25 cellular contexts compared by ENCODE assay signal in genomic region chr2:18454692-18455255, GRCh38.
DNase-seq lines count a peak whose midpoint lies in the region; TF ChIP-seq lines count a peak whose summit lies in the region.
"Had no signal": no experiment of that assay in that cellular context is flagged by ENCODE, and none has a peak within 500 bp of the region (broad histone marks: within the 10 kb centered on the region; RNA-seq: fewer than 3 reads in every experiment).

No MANE protein-coding gene starts in this region.

- H3K27me3 ChIP-seq in left ventricle myocardium inferior (ENCODE audit: low read depth) (peaks cover 6% of the 10 kb centered on the region), skeletal muscle satellite cell (ENCODE audit: control insufficient read depth, insufficient read depth, low read length) (no peaks in the 10 kb centered on the region)
- H3K27me3 ChIP-seq in CD8-positive, alpha-beta memory T cell (ENCODE audit: insufficient read depth, low read length, poor library complexity, severe bottlenecking): no peaks in the 10 kb centered on the region
- H3K27me3 ChIP-seq: upper lobe of left lung had no signal

- H3K27ac ChIP-seq in coronary artery (peak overlapping the region; percentile 70 to 90), left ventricle myocardium inferior (replicated peaks) (peak overlapping the region; percentile 58)
- no peak overlapping the region for H3K27ac ChIP-seq in CD8-positive, alpha-beta memory T cell (ENCODE audit: low read depth, low read length)
- H3K27ac ChIP-seq: A549, HL-60 had no signal

- POLR2A ChIA-PET in CD8-positive, alpha-beta memory T cell (lab: Charles Lee): no interaction called here

- H3K36me3 Mint-ChIP-seq in CD8-positive, alpha-beta memory T cell: no peaks in the 10 kb centered on the region
- H3K36me3 Mint-ChIP-seq: activated naive CD4-positive, alpha-beta T cell treated with anti-CD3 and anti-CD28 coated beads, Interleukin-2, amount 10 ng/mL, durations not matched to agents 7 days and 5 days; naive B cell; T-cell had no signal

- DNase-seq in AG20443 (ENCODE audit: low spot score) (peak; percentile 43), coronary artery (ENCODE audit: low spot score) (peak; percentile 83), left ventricle myocardium inferior (no peak), cortex of kidney (lab: John Stamatoyannopoulos, UW) (no peak), NCI-H2227 treated with DMSO at 0.1 percent for 48 hours (lab: John Stamatoyannopoulos, UW) (no peak)
- no peak for DNase-seq in activated effector memory CD4-positive, alpha-beta T cell treated with anti-CD3 and anti-CD28 coated beads, Interleukin-2, amount 50 U/mL, for 16 hours
- no peak for DNase-seq in CD8-positive, alpha-beta memory T cell
- DNase-seq: activated CD4-positive, alpha-beta T cell treated with anti-CD3 and anti-CD28 coated beads for 1 hour; activated CD8-positive, alpha-beta memory T cell treated with anti-CD3 and anti-CD28 coated beads for 24 hours; activated naive CD4-positive, alpha-beta T cell treated with anti-CD3 and anti-CD28 coated beads, Interleukin-2, amount 10 ng/mL, durations not matched to agents 7 days and 5 days; activated T-cell treated with anti-CD3 and anti-CD28 coated beads, Interleukin-2, amount 50 U/mL, for 48 hours; C1 segment of cervical spinal cord; naive B cell; NCI-H1436; NCI-H2171 treated with DMSO at 0.1 percent for 48 hours; NCI-H69; occipital lobe; SHP77; stimulated activated CD4-positive, alpha-beta T cell treated with anti-CD3 and anti-CD28 coated beads, Interleukin-2, amount 100 ng/mL, for 24 hours; stimulated activated naive CD4-positive, alpha-beta T cell treated with Interleukin-2 at 50 U/mL for 16 hours; T-cell; upper lobe of left lung had no signal

- H3K27ac Mint-ChIP-seq in CD8-positive, alpha-beta memory T cell: no peak overlapping the region
- H3K27ac Mint-ChIP-seq: activated naive CD4-positive, alpha-beta T cell treated with anti-CD3 and anti-CD28 coated beads, Interleukin-2, amount 10 ng/mL, durations not matched to agents 7 days and 5 days; naive B cell; T-cell had no signal

- CTCF ChIA-PET in CD8-positive, alpha-beta memory T cell (lab: Charles Lee): no interaction called here

- H3K4me1 Mint-ChIP-seq in CD8-positive, alpha-beta memory T cell: no peaks in the 10 kb centered on the region
- H3K4me1 Mint-ChIP-seq: activated naive CD4-positive, alpha-beta T cell treated with anti-CD3 and anti-CD28 coated beads, Interleukin-2, amount 10 ng/mL, durations not matched to agents 7 days and 5 days; naive B cell; T-cell had no signal

- no peak overlapping the region for H3K9ac ChIP-seq in skeletal muscle satellite cell (ENCODE audit: low read depth, low read length)

- H3K9me3 ChIP-seq in left ventricle myocardium inferior (replicated peaks) (peaks cover 9% of the 10 kb centered on the region), skeletal muscle satellite cell (replicated peaks; ENCODE audit: low read length) (no peaks in the 10 kb centered on the region)
- H3K9me3 ChIP-seq in CD8-positive, alpha-beta memory T cell (ENCODE audit: low read length): no peaks in the 10 kb centered on the region
- H3K9me3 ChIP-seq: A549 had no signal

- peaks cover 10% of the 10 kb centered on the region for H3K4me1 ChIP-seq in left ventricle myocardium inferior
- H3K4me1 ChIP-seq in skeletal muscle satellite cell (ENCODE audit: control insufficient read depth, insufficient read depth, low read length): peaks cover 21% of the 10 kb centered on the region
- no peaks in the 10 kb centered on the region for H3K4me1 ChIP-seq in CD8-positive, alpha-beta memory T cell (ENCODE audit: insufficient read depth, low read length)
- H3K4me1 ChIP-seq: A549, upper lobe of left lung had no signal

- peaks cover 3 to 18% of the 10 kb centered on the region in 2 donors for H3K27me3 Mint-ChIP-seq in CD8-positive, alpha-beta memory T cell

- H3K36me3 ChIP-seq in left ventricle myocardium inferior (no peaks in the 10 kb centered on the region), skeletal muscle satellite cell (ENCODE audit: insufficient read depth, low read length) (no peaks in the 10 kb centered on the region)
- H3K36me3 ChIP-seq in CD8-positive, alpha-beta memory T cell (ENCODE audit: insufficient read depth, low read length): no peaks in the 10 kb centered on the region
- H3K36me3 ChIP-seq: upper lobe of left lung had no signal

- peaks cover 0 to 7% (median 0%) of the 10 kb centered on the region in 5 donors for H3K9me3 Mint-ChIP-seq in CD8-positive, alpha-beta memory T cell
- H3K9me3 Mint-ChIP-seq: activated naive CD4-positive, alpha-beta T cell treated with anti-CD3 and anti-CD28 coated beads, Interleukin-2, amount 10 ng/mL, durations not matched to agents 7 days and 5 days had no signal

- peak overlapping the region; percentile 53 for H3K4me2 ChIP-seq in skeletal muscle satellite cell (ENCODE audit: low read length)
- H3K4me2 ChIP-seq: A549 had no signal

- intact Hi-C loops in left ventricle myocardium inferior (cut with micrococcal nuclease): no loop called here

- H3K4me3 ChIP-seq in coronary artery (peak overlapping the region; percentile 37), left ventricle myocardium inferior (no peak overlapping the region), skeletal muscle satellite cell (ENCODE audit: low read length) (no peak overlapping the region)
- H3K4me3 ChIP-seq in CD8-positive, alpha-beta memory T cell (ENCODE audit: low read length): no peak overlapping the region
- H3K4me3 ChIP-seq: A549, upper lobe of left lung had no signal

- TF ChIP-seq CTCF in coronary artery (IDR thresholded peaks at IDR 0.05) (no peak), left ventricle myocardium inferior (IDR thresholded peaks at IDR 0.05; ENCODE audit: borderline replicate concordance) (no peak)

- no peak overlapping the region for H3K4me3 Mint-ChIP-seq in CD8-positive, alpha-beta memory T cell
- H3K4me3 Mint-ChIP-seq: activated naive CD4-positive, alpha-beta T cell treated with anti-CD3 and anti-CD28 coated beads, Interleukin-2, amount 10 ng/mL, durations not matched to agents 7 days and 5 days; naive B cell; T-cell had no signal

Comparison
In these comparisons a context has a peak if more than half of its experiments do, and no peak if none do; other contexts are left out.
1. DNase-seq: peak in AG20443 (single experiment) and coronary artery (single experiment); none in left ventricle myocardium inferior (single experiment), cortex of kidney (single experiment), activated effector memory CD4-positive, alpha-beta T cell treated with anti-CD3 and anti-CD28 coated beads, Interleukin-2, amount 50 U/mL, for 16 hours (single experiment), CD8-positive, alpha-beta memory T cell (0 of 5) and NCI-H2227 treated with DMSO at 0.1 percent for 48 hours (single experiment).